ENCODE assay signal across 26 cellular contexts in the genomic region with DNA sequence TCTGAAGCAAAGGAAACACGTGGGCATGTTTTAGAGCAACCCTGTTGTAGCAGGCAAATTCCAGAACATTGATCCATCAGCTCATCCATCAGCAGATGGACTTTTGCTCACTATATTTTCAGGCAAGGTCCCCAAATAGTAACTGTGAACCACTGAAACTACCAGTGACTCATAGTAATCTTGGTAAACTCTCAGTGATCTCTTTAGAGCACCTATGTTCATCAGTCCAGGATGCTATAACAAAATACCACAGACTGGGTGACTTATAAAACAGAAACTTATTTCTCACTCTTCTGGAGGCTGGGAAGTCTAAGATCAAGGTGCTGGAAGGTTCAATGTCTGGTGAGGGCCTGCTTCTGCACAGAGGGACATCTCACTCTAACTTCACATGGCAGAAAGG. TPM values are rescaled to one million over a fixed set of nuclear protein-coding genes. Genes with fewer than 3 reads are reported as not detected.
DNase-seq lines count a peak whose midpoint lies in the region; ATAC-seq, FAIRE-seq and TF ChIP-seq lines count a peak whose summit lies in the region.
"Had no signal": no experiment of that assay in that cellular context is flagged by ENCODE, and none has a peak within 500 bp of the region (broad histone marks: within the 10 kb centered on the region; RNA-seq: fewer than 3 reads in every experiment).

No MANE protein-coding gene starts in this region.

- H3K9me3 ChIP-seq in GM12878 (replicated peaks; ENCODE audit: control insufficient read depth, insufficient read depth, low read length) (no peaks in the 10 kb centered on the region), T-helper 17 cell (ENCODE audit: control insufficient read depth, low read length, poor library complexity, severe bottlenecking) (no peaks in the 10 kb centered on the region), left ventricle myocardium inferior (replicated peaks) (peaks cover 3% of the 10 kb centered on the region)
- H3K9me3 ChIP-seq: prostate gland, transverse colon had no signal

- TF ChIP-seq CTCF in GM12878 (IDR thresholded peaks at IDR 0.05 in 2 of 3, conservative IDR thresholded peaks at IDR 0.05 in 1 of 3; ENCODE audit: control insufficient read depth in 2 of 3, extremely low read depth in 1 of 3, insufficient read depth in 1 of 3, low read depth in 3 of 3, low read length in 3 of 3) (no peak), left ventricle myocardium inferior (IDR thresholded peaks at IDR 0.05; ENCODE audit: borderline replicate concordance) (no peak)

- intact Hi-C loops in GM12878 (cut with micrococcal nuclease; ENCODE audit: unreplicated experiment) (no loop called here), left ventricle myocardium inferior (cut with micrococcal nuclease) (no loop called here)

- in situ Hi-C loops in GM12878 (cut with MboI) = no loop called here

- H3K27ac Mint-ChIP-seq in T-helper 17 cell = no peak overlapping the region
- H3K27ac Mint-ChIP-seq: activated CD4-positive, alpha-beta T cell treated with anti-CD3 and anti-CD28 coated beads for 36 hours; activated naive CD4-positive, alpha-beta T cell treated with anti-CD3 and anti-CD28 coated beads for 36 hours; natural killer cell treated with Interleukin-12 subunit alpha and Interleukin-12 subunit beta and Interleukin-15 and Interleukin-18, amount 100 ng/mL, for 72 hours; stimulated activated naive B cell treated with anti-CD40 and anti-IgM and Interleukin-4, amounts not matched to agents 10 μg/mL and 1 μg/mL and 100 μg/mL, for 72 hours had no signal

- TF ChIP-seq POLR2A in GM12878 (IDR thresholded peaks at IDR 0.05; ENCODE audit: low read depth, low read length) = no peak

- no peaks in the 10 kb centered on the region for H4K20me1 ChIP-seq in GM12878 (ENCODE audit: control insufficient read depth, insufficient read depth)

- RAD21 ChIA-PET in GM12878 (lab: Charles Lee; ENCODE audit: unreplicated experiment) = no interaction called here

- no peak overlapping the region for H3K4me2 ChIP-seq in GM12878 (ENCODE audit: control insufficient read depth, insufficient read depth)

- no peak for TF ChIP-seq RAD21 in GM12878 (IDR thresholded peaks at IDR 0.05; ENCODE audit: insufficient read depth, low read depth, low read length)

- POLR2A ChIA-PET in GM12878 (lab: Charles Lee) = no interaction called here

- no peaks in the 10 kb centered on the region for H3K4me1 Mint-ChIP-seq in T-helper 17 cell
- H3K4me1 Mint-ChIP-seq: activated CD4-positive, alpha-beta T cell treated with anti-CD3 and anti-CD28 coated beads for 36 hours; stimulated activated naive B cell treated with anti-CD40 and anti-IgM and Interleukin-4, amounts not matched to agents 10 μg/mL and 1 μg/mL and 100 μg/mL, for 72 hours had no signal

- H3K4me3 ChIP-seq in GM12878 = no peak overlapping the region
- no peak overlapping the region for H3K4me3 ChIP-seq in left ventricle myocardium inferior
- H3K4me3 ChIP-seq: lung, prostate gland, SK-N-MC, transverse colon had no signal

- no peak overlapping the region for H3K4me3 Mint-ChIP-seq in T-helper 17 cell
- H3K4me3 Mint-ChIP-seq: activated CD4-positive, alpha-beta T cell treated with anti-CD3 and anti-CD28 coated beads for 36 hours; activated naive CD4-positive, alpha-beta T cell treated with anti-CD3 and anti-CD28 coated beads for 36 hours; natural killer cell treated with Interleukin-12 subunit alpha and Interleukin-12 subunit beta and Interleukin-15 and Interleukin-18, amount 100 ng/mL, for 72 hours; stimulated activated naive B cell treated with anti-CD40 and anti-IgM and Interleukin-4, amounts not matched to agents 10 μg/mL and 1 μg/mL and 100 μg/mL, for 72 hours had no signal

- SMC1A ChIA-PET in GM12878 (lab: Charles Lee; ENCODE audit: uncharacterized antibody, unreplicated experiment) = interaction anchor here (0.8 kb wide), 1 partner anchor 78 kb away, joined by 3 read pairs; no protein-coding TSS in a partner anchor

- no peaks in the 10 kb centered on the region for H3K27me3 Mint-ChIP-seq in T-helper 17 cell
- H3K27me3 Mint-ChIP-seq: natural killer cell treated with Interleukin-12 subunit alpha and Interleukin-12 subunit beta and Interleukin-15 and Interleukin-18, amount 100 ng/mL, for 72 hours had no signal

- H3K36me3 Mint-ChIP-seq in T-helper 17 cell (ENCODE audit: low read depth) = no peaks in the 10 kb centered on the region
- H3K36me3 Mint-ChIP-seq: natural killer cell treated with Interleukin-12 subunit alpha and Interleukin-12 subunit beta and Interleukin-15 and Interleukin-18, amount 100 ng/mL, for 72 hours; stimulated activated naive B cell treated with anti-CD40 and anti-IgM and Interleukin-4, amounts not matched to agents 10 μg/mL and 1 μg/mL and 100 μg/mL, for 72 hours had no signal

- no peak for DNase-seq in GM12878 (ENCODE audit: low read depth, low spot score)
- DNase-seq in T-helper 17 cell = no peak
- DNase-seq in mucosa of gallbladder (ENCODE audit: low spot score) = no peak
- no peak for DNase-seq in left ventricle myocardium inferior
- DNase-seq: activated CD4-positive, alpha-beta T cell treated with anti-CD3 and anti-CD28 coated beads for 36 hours; activated CD8-positive, alpha-beta memory T cell treated with anti-CD3 and anti-CD28 coated beads, Interleukin-2, amount 50 U/mL, for 48 hours; activated naive CD4-positive, alpha-beta T cell treated with anti-CD3 and anti-CD28 coated beads for 36 hours; IMR-90; NCI-H1048; NCI-H748 treated with DMSO at 0.1 percent for 48 hours; stimulated activated naive B cell treated with anti-CD40 and anti-IgM and Interleukin-4, amounts not matched to agents 10 μg/mL and 1 μg/mL and 100 μg/mL, for 72 hours; T1000; transverse colon had no signal

- peak; percentile 82 for ATAC-seq in GM18909 (IDR thresholded peaks at IDR 0.05; ENCODE audit: poor library complexity, unreplicated experiment)
- ATAC-seq in GM21737 (IDR thresholded peaks at IDR 0.05; ENCODE audit: unreplicated experiment) = peak; percentile 60
- peak; percentile 54 for ATAC-seq in HG03108 (IDR thresholded peaks at IDR 0.05; ENCODE audit: unreplicated experiment)
- peak; percentile 69 for ATAC-seq in GM12878
- ATAC-seq in T-helper 17 cell = no peak
- ATAC-seq: activated CD4-positive, alpha-beta T cell treated with anti-CD3 and anti-CD28 coated beads for 36 hours; HCT116; natural killer cell treated with Interleukin-12 subunit alpha and Interleukin-12 subunit beta and Interleukin-15 and Interleukin-18, amount 100 ng/mL, for 72 hours; Panc1; stimulated activated naive B cell treated with anti-CD40 and anti-IgM and Interleukin-4, amounts not matched to agents 10 μg/mL and 1 μg/mL and 100 μg/mL, for 72 hours had no signal

- no peaks in the 10 kb centered on the region for H3K27me3 ChIP-seq in GM12878 (replicated peaks in 1 of 2; ENCODE audit: control insufficient read depth in 2 of 2, insufficient read depth in 2 of 2, low read length in 1 of 2)
- H3K27me3 ChIP-seq in left ventricle myocardium inferior (ENCODE audit: low read depth) = no peaks in the 10 kb centered on the region
- H3K27me3 ChIP-seq: transverse colon had no signal

- H3K27ac ChIP-seq in GM12878 (ENCODE audit: control insufficient read depth, insufficient read depth) = no peak overlapping the region
- no peak overlapping the region for H3K27ac ChIP-seq in left ventricle myocardium inferior (replicated peaks)
- H3K27ac ChIP-seq: prostate gland, SK-N-MC, transverse colon had no signal

- no peaks in the 10 kb centered on the region for H3K4me1 ChIP-seq in GM12878 (ENCODE audit: control insufficient read depth, insufficient read depth, low read length)
- no peaks in the 10 kb centered on the region for H3K4me1 ChIP-seq in left ventricle myocardium inferior
- H3K4me1 ChIP-seq: prostate gland, transverse colon had no signal

- H3K36me3 ChIP-seq in GM12878 (ENCODE audit: control insufficient read depth in 2 of 2, insufficient read depth in 2 of 2, low read length in 1 of 2) (no peaks in the 10 kb centered on the region), left ventricle myocardium inferior (no peaks in the 10 kb centered on the region)
- H3K36me3 ChIP-seq: prostate gland, transverse colon had no signal

- no peak for FAIRE-seq in GM12878 (lab: Jason Lieb, UNC)
- FAIRE-seq: G401.6, GM18507 had no signal

- WGBS in GM12878 (ENCODE audit: insufficient coverage, insufficient replicate concordance, low lambda C conversion rate, missing lambda C conversion rate) = 0% methylated on average over 1 of the region's 1 CpG

- H2AFZ ChIP-seq in GM12878 (ENCODE audit: control insufficient read depth, low read depth, low read length) = no peak overlapping the region

- TF ChIP-seq EP300 in GM12878 (IDR thresholded peaks at IDR 0.05; ENCODE audit: borderline replicate concordance in 1 of 2, control insufficient read depth in 1 of 2, low read depth in 2 of 2, low read length in 2 of 2) = no peak

- BruUV-seq in GM12878 (replicated peaks; lab: Mats Ljungman, UMichigan) = no TSS peak

- no peaks in the 10 kb centered on the region for H3K79me2 ChIP-seq in GM12878 (ENCODE audit: control insufficient read depth, insufficient read depth, low read length)

- CTCF ChIA-PET in GM12878 (lab: Yijun Ruan, JAX) = no interaction called here

- H3K9ac ChIP-seq in GM12878 (ENCODE audit: control insufficient read depth, insufficient read depth, low read length) = no peak overlapping the region

TF ChIP-seq in GM12878, 131 proteins besides CTCF, POLR2A, EP300 and RAD21:
- TF ChIP-seq MEF2B (IDR thresholded peaks at IDR 0.05; ENCODE audit: partially characterized antibody, poor library complexity, severe bottlenecking) = peak; percentile 13
- TF ChIP-seq RUNX3 (IDR thresholded peaks at IDR 0.05; ENCODE audit: low read length) = peak; percentile 71
- TF ChIP-seq HDGF (IDR thresholded peaks at IDR 0.05) = no peak
- TF ChIP-seq MEF2A (IDR thresholded peaks at IDR 0.05; ENCODE audit: insufficient read depth, low read depth, low read length) = peak; percentile 75; the same call in 1 of the 2 replicates

RNA-seq across cellular contexts. Expression of a gene that starts 28.9 kb away (rescaled TPM):
- total RNA-seq in GM12878 (2013; cell fraction: nucleolus; rRNA removed) = not detected in 2 replicates
- not detected in 2 replicates for total RNA-seq in GM12878 (2014; rRNA removed)
- total RNA-seq in GM12878 (2014; rRNA removed; fragmentation: Illumina TruSeq; extraction: Trizol) = not detected in 2 replicates
- total RNA-seq in GM12878 (2021) = not detected in 2 replicates
- polyA plus RNA-seq in GM12878 (2011; ENCODE audit: low read depth) = not detected
- not detected in 2 replicates for polyA plus RNA-seq in GM12878 (2011; rRNA removed)
- not detected in 2 replicates for polyA plus RNA-seq in GM12878 (2011; cell fraction: cytosol; rRNA removed)
- not detected in 2 replicates for polyA plus RNA-seq in GM12878 (2011; cell fraction: nucleus; rRNA removed)
- polyA plus RNA-seq in GM12878 (2012) = not detected in 2 replicates
- polyA plus RNA-seq in GM12878 (2014; fragmentation: Illumina TruSeq; extraction: Trizol) = not detected in 2 replicates
- not detected for polyA plus RNA-seq in GM12878 (2014; fragmentation: Nextera tagmentation; extraction: Ambion mirVana)
- not detected in 2 replicates for polyA plus RNA-seq in GM12878 (2014; rRNA removed)
- not detected for polyA plus RNA-seq in GM12878 (2016; fragmentation: Nextera tagmentation; extraction: Ambion mirVana)
- not detected in 2 replicates for polyA minus RNA-seq in GM12878 (2011; rRNA and poly(A)+ RNA removed)
- polyA minus RNA-seq in GM12878 (2011; cell fraction: cytosol; rRNA and poly(A)+ RNA removed) = not detected in 2 replicates
- polyA minus RNA-seq in GM12878 (2011; cell fraction: nucleus; rRNA and poly(A)+ RNA removed) = not detected in 2 replicates
- not detected for total RNA-seq in T-helper 17 cell
- 10.3 TPM for total RNA-seq in mucosa of gallbladder
- 0.25 TPM for total RNA-seq in left ventricle myocardium inferior
- total RNA-seq: activated CD4-positive, alpha-beta T cell treated with anti-CD3 and anti-CD28 coated beads for 36 hours; activated naive CD4-positive, alpha-beta T cell treated with anti-CD3 and anti-CD28 coated beads for 36 hours; dermis microvascular lymphatic vessel endothelial cell; IMR-90; natural killer cell treated with Interleukin-12 subunit alpha and Interleukin-12 subunit beta and Interleukin-15 and Interleukin-18, amount 100 ng/mL, for 72 hours had no signal
- polyA plus RNA-seq: BJ, IMR-90 had no signal
